Comparison of ENCODE assay signal across 8 cellular contexts in the genomic region with DNA sequence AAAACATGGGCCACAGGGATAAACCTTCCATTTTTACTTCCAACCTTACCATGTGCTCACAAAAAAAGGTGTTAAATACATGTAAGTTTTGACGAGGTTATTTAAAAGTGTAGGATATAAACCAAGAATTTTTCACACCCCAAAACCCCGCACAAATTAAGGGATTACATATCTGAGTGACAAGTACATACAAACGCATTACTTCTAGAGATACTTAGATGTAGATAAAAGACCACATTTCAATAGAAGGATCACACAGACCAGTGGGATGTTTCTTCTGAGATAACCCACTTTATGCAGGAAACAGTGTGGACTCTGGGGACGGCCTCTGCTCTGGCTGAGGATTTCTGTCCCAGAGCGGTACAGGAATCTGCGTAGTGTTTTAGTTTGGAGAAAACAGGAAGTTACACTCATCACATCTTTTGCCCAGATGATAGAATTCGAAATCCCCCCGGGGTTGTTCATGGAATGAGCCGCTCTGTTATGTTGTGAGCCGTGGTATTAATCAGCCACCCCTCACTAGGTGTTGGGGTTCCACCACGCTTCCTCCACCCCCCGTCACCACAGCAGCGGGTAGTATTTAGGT. TPM values are rescaled to one million over a fixed set of nuclear protein-coding genes. Genes with fewer than 3 reads are reported as not detected.
A peak's percentile ranks its signal among the peaks of the same experiment; 100 is the strongest.
DNase-seq lines count a peak whose midpoint lies in the region; ATAC-seq and TF ChIP-seq lines count a peak whose summit lies in the region.

No MANE protein-coding gene starts in this region.

- H3K9me3 ChIP-seq in BE2C (no peaks in the 10 kb centered on the region), OCI-LY7 (ENCODE audit: low read length) (no peaks in the 10 kb centered on the region), skeletal muscle tissue (ENCODE audit: control insufficient read depth in 3 of 3, low read length in 3 of 3) (no peaks in the 10 kb centered on the region)

- peaks cover 30% of the 10 kb centered on the region for H3K79me2 ChIP-seq in OCI-LY7 (ENCODE audit: insufficient read depth, low read depth, low read length)

- peak overlapping the region; percentile 86; the same call in 1 of the 2 replicates for H2AFZ ChIP-seq in OCI-LY7 (ENCODE audit: low read length)

- no TSS peak for BruUV-seq in OCI-LY7 (replicated peaks; lab: Mats Ljungman, UMichigan)

- peak; percentile 70 to 73 for ATAC-seq in activated naive CD4-positive, alpha-beta T cell treated with anti-CD3 and anti-CD28 coated beads, Interleukin-2, amount 50 U/mL, for 72 hours
- ATAC-seq in left ventricle myocardium superior (peak; percentile 28), GM21360 (IDR thresholded peaks at IDR 0.05; ENCODE audit: unreplicated experiment) (no peak), HG02970 (IDR thresholded peaks at IDR 0.05; ENCODE audit: low FRiP score, unreplicated experiment) (no peak)

- H3K36me3 ChIP-seq in BE2C (peaks cover 7% of the 10 kb centered on the region), OCI-LY7 (ENCODE audit: insufficient read depth, low read length) (no peaks in the 10 kb centered on the region), skeletal muscle tissue (ENCODE audit: control insufficient read depth in 3 of 3, insufficient read depth in 3 of 3, low read length in 3 of 3) (no peaks in the 10 kb centered on the region)

- H3K9me2 ChIP-seq in OCI-LY7 (ENCODE audit: insufficient read depth, low read length), result no peaks in the 10 kb centered on the region

- peak overlapping the region; percentile 97 to 99 for H3K27ac Mint-ChIP-seq in activated naive CD4-positive, alpha-beta T cell treated with anti-CD3 and anti-CD28 coated beads, Interleukin-2, amount 50 U/mL, for 72 hours

- peak overlapping the region; percentile 69 for H3K27ac ChIP-seq in OCI-LY7 (ENCODE audit: low read depth, low read length, poor library complexity, severe bottlenecking)
- H3K27ac ChIP-seq in skeletal muscle tissue (ENCODE audit: low read depth, low read length), result peak overlapping the region; percentile 93

- H3K4me1 ChIP-seq in BE2C (peaks cover 14% of the 10 kb centered on the region), OCI-LY7 (ENCODE audit: insufficient read depth, low read length, poor library complexity, severe bottlenecking) (peaks cover 27% of the 10 kb centered on the region), skeletal muscle tissue (ENCODE audit: control insufficient read depth in 3 of 3, insufficient read depth in 3 of 3, low read length in 3 of 3) (peaks cover 18 to 27% (median 21%) of the 10 kb centered on the region in 3 donors)

- no peaks in the 10 kb centered on the region for H3K9me3 Mint-ChIP-seq in activated naive CD4-positive, alpha-beta T cell treated with anti-CD3 and anti-CD28 coated beads, Interleukin-2, amount 50 U/mL, for 72 hours

- POLR2A ChIA-PET in OCI-LY7 (lab: Charles Lee), result interaction anchor here (1.1 to 2.3 kb wide), 5 partner anchors 13 to 286 kb away, joined by 4 to 14 read pairs (median 5); no protein-coding TSS in a partner anchor

- peak overlapping the region; percentile 87 for H3K4me3 ChIP-seq in BE2C (ENCODE audit: low read depth, low read length)
- H3K4me3 ChIP-seq in OCI-LY7 (ENCODE audit: low read depth, low read length, poor library complexity, severe bottlenecking), result peak overlapping the region; percentile 83
- H3K4me3 ChIP-seq in skeletal muscle tissue (ENCODE audit: low read length in 3 of 3), result peak overlapping the region; percentile 71 to 80 (median 78)

- H3K4me2 ChIP-seq in OCI-LY7 (ENCODE audit: low read length), result peak overlapping the region; percentile 95

- CTCF ChIA-PET in OCI-LY7 (lab: Charles Lee; ENCODE audit: unreplicated experiment), result interaction anchor here (0.6 kb wide), 1 partner anchor 96 kb away, joined by 5 read pairs; no protein-coding TSS in a partner anchor

- H3K27me3 ChIP-seq in BE2C, result peaks cover 4% of the 10 kb centered on the region
- H3K27me3 ChIP-seq in skeletal muscle tissue (ENCODE audit: control insufficient read depth in 3 of 3, insufficient read depth in 3 of 3, low read length in 3 of 3), result no peaks in the 10 kb centered on the region

- peaks cover 21% of the 10 kb centered on the region for H4K20me1 ChIP-seq in OCI-LY7 (ENCODE audit: insufficient read depth, low read length)

- peak; percentile 15 for DNase-seq in BE2C
- DNase-seq in OCI-LY7 (ENCODE audit: low spot score), result peak; percentile 44
- peak; percentile 67 to 82 for DNase-seq in activated naive CD4-positive, alpha-beta T cell treated with anti-CD3 and anti-CD28 coated beads, Interleukin-2, amount 50 U/mL, for 72 hours (ENCODE audit: low spot score in 2 of 2)
- peak; percentile 58 for DNase-seq in left ventricle myocardium superior
- no peak for DNase-seq in putamen (ENCODE audit: low spot score)

- peaks cover 19 to 27% of the 10 kb centered on the region in 2 donors for H3K36me3 Mint-ChIP-seq in activated naive CD4-positive, alpha-beta T cell treated with anti-CD3 and anti-CD28 coated beads, Interleukin-2, amount 50 U/mL, for 72 hours

- intact Hi-C loops in OCI-LY7 (cut with micrococcal nuclease; ENCODE audit: unreplicated experiment), result no loop called here
- intact Hi-C loops in left ventricle myocardium superior (cut with micrococcal nuclease), result no loop called here

- TF ChIP-seq CTCF in BE2C (IDR thresholded peaks at IDR 0.05; ENCODE audit: low read depth, low read length), result no peak
- TF ChIP-seq CTCF in OCI-LY7 (conservative IDR thresholded peaks at IDR 0.05; ENCODE audit: low read length), result no peak

- peak overlapping the region; percentile 82 to 96 (median 94) for H3K9ac ChIP-seq in skeletal muscle tissue (ENCODE audit: low read depth in 1 of 3, low read length in 3 of 3)

RNA-seq across cellular contexts. Expression of a gene that starts 1.4 kb away (rescaled TPM):
- polyA plus RNA-seq in BE2C (2012; ENCODE audit: insufficient read depth, insufficient read length, low read depth), result 31.4 TPM
- 36.7 and 40.5 TPM in 2 replicates for total RNA-seq in OCI-LY7 (2014; rRNA removed; shearing (Covaris generic))
- total RNA-seq in OCI-LY7 (2022) (53.1 and 56.6 TPM in 2 replicates), left ventricle myocardium superior (48.7 TPM), skeletal muscle tissue (33.9 TPM)
- 10 to 100 TPM; 52.1 to 80.0 TPM for total RNA-seq in activated naive CD4-positive, alpha-beta T cell treated with anti-CD3 and anti-CD28 coated beads, Interleukin-2, amount 50 U/mL, for 72 hours

Comparison
In these comparisons a context has a peak if more than half of its experiments do, and no peak if none do; other contexts are left out.
1. ATAC-seq: peak in activated naive CD4-positive, alpha-beta T cell treated with anti-CD3 and anti-CD28 coated beads, Interleukin-2, amount 50 U/mL, for 72 hours (2 of 2) and left ventricle myocardium superior (single experiment); none in GM21360 (single experiment) and HG02970 (single experiment).
2. Peak in every context shown above with its lines, with median percentiles within 50 percentile points of each other: H3K4me3 ChIP-seq.